8 cellular contexts compared by ENCODE assay signal in the genomic region with DNA sequence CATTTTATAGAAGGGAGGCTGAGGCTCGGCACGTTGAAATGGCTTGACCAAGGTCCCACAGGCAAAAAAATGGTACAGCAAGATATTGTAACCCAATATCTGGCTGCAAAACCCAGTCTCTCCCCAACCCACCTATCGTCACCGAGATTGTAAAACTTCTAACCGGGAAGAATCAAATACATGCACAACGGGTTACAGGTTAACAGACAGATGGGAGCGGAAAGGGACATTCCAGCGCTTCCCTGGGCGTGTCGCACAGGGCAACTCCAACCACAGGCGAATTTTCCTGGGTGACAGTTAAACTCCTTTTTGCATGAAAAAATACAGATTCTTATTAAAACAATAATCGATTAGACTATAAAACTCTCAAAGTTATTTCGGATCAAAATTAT. TPM values are rescaled to one million over a fixed set of nuclear protein-coding genes. Genes with fewer than 3 reads are reported as not detected.
DNase-seq lines count a peak whose midpoint lies in the region; ATAC-seq and TF ChIP-seq lines count a peak whose summit lies in the region.

No MANE protein-coding gene starts in this region.

- peak overlapping the region; percentile 86 to 99 (median 96) for H3K27ac Mint-ChIP-seq in CD8-positive, alpha-beta memory T cell
- H3K27ac Mint-ChIP-seq in MCF 10A (ENCODE audit: low read depth, unreplicated experiment), result peak overlapping the region; percentile 91

- H3K27me3 ChIP-seq in CD8-positive, alpha-beta memory T cell (ENCODE audit: insufficient read depth, low read length, poor library complexity, severe bottlenecking), result no peaks in the 10 kb centered on the region

- H3K27me3 Mint-ChIP-seq in CD8-positive, alpha-beta memory T cell, result no peaks in the 10 kb centered on the region
- no peaks in the 10 kb centered on the region for H3K27me3 Mint-ChIP-seq in MCF 10A (ENCODE audit: insufficient read depth, unreplicated experiment)

- no peaks in the 10 kb centered on the region for H3K9me3 ChIP-seq in CD8-positive, alpha-beta memory T cell (ENCODE audit: low read length)

- intact Hi-C loops in MCF 10A (cut with micrococcal nuclease), result loop anchor here (1.0 to 10.0 kb wide), 6 partner anchors 30 to 482 kb away; partner anchors contain the start of gene FGGY

- H3K9me3 Mint-ChIP-seq in CD8-positive, alpha-beta memory T cell, result no peaks in the 10 kb centered on the region
- H3K9me3 Mint-ChIP-seq in MCF 10A (ENCODE audit: unreplicated experiment), result no peaks in the 10 kb centered on the region

- ATAC-seq in GM21528 (IDR thresholded peaks at IDR 0.05; ENCODE audit: low FRiP score, unreplicated experiment), result peak; percentile 26

- TSS peak; percentile 83 for BruUV-seq in MCF 10A (replicated peaks; lab: Mats Ljungman, UMichigan)

- H3K27ac ChIP-seq in CD8-positive, alpha-beta memory T cell (ENCODE audit: low read depth, low read length), result peak overlapping the region; percentile 57
- H3K27ac ChIP-seq in substantia nigra (ENCODE audit: low read depth, low read length, poor library complexity, severe bottlenecking), result peak overlapping the region; percentile 87

- peaks cover 41 to 59% (median 54%) of the 10 kb centered on the region in 3 donors for H3K4me1 Mint-ChIP-seq in CD8-positive, alpha-beta memory T cell
- peaks cover 29% of the 10 kb centered on the region for H3K4me1 Mint-ChIP-seq in MCF 10A (ENCODE audit: insufficient read depth, unreplicated experiment)

- H3K36me3 Mint-ChIP-seq in CD8-positive, alpha-beta memory T cell, result peaks cover 0 to 6% (median 2%) of the 10 kb centered on the region in 3 donors
- peaks cover 7% of the 10 kb centered on the region for H3K36me3 Mint-ChIP-seq in MCF 10A (ENCODE audit: insufficient read depth, unreplicated experiment)

- no peaks in the 10 kb centered on the region for H3K36me3 ChIP-seq in CD8-positive, alpha-beta memory T cell (ENCODE audit: insufficient read depth, low read length)

- H3K4me3 Mint-ChIP-seq in CD8-positive, alpha-beta memory T cell, result peak overlapping the region; percentile 91 to 98 (median 91)
- H3K4me3 Mint-ChIP-seq in MCF 10A (ENCODE audit: unreplicated experiment), result peak overlapping the region; percentile 78

- CTCF ChIA-PET in CD8-positive, alpha-beta memory T cell (lab: Charles Lee), result interaction anchor here (0.8 kb wide), 1 partner anchor 116 kb away, joined by 3 read pairs; the partner anchor contains the start of gene MYSM1
- CTCF ChIA-PET in MCF 10A (lab: Yijun Ruan, JAX), result interaction anchor here (0.9 kb wide), 1 partner anchor 79 kb away, joined by 4 read pairs; no protein-coding TSS in a partner anchor

- DNase-seq in CD8-positive, alpha-beta memory T cell, result peak in 1 of 5 donors; percentile 8
- DNase-seq in LNCaP clone FGC (ENCODE audit: low read depth) (no peak), MCF 10A (ENCODE audit: unreplicated experiment) (peak; percentile 62), left kidney (ENCODE audit: low read depth, low spot score) (peak; percentile 78), substantia nigra (lab: John Stamatoyannopoulos, UW) (peak in 1 of 49 donors; percentile 11), activated gamma-delta T cell treated with Interleukin-2 at 50 U/mL for 16 hours (no peak), NCI-H2081 treated with DMSO at 0.1 percent for 48 hours (lab: John Stamatoyannopoulos, UW) (no peak)

- H3K4me3 ChIP-seq in CD8-positive, alpha-beta memory T cell (ENCODE audit: low read length), result peak overlapping the region; percentile 83
- peak overlapping the region; percentile 57 for H3K4me3 ChIP-seq in LNCaP clone FGC (ENCODE audit: low read depth, low read length)

- no peak for TF ChIP-seq CTCF in LNCaP clone FGC (IDR thresholded peaks at IDR 0.05; ENCODE audit: control insufficient read depth, extremely low read depth, insufficient read depth)
- no peak for TF ChIP-seq CTCF in MCF 10A (IDR thresholded peaks at IDR 0.05; ENCODE audit: unreplicated experiment)

- peaks cover 35% of the 10 kb centered on the region for H3K4me1 ChIP-seq in CD8-positive, alpha-beta memory T cell (ENCODE audit: insufficient read depth, low read length)

- POLR2A ChIA-PET in CD8-positive, alpha-beta memory T cell (lab: Charles Lee), result interaction anchor here (3.0 kb wide), 1 partner anchor 31 kb away, joined by 24 read pairs; the partner anchor contains the start of gene JUN
- POLR2A ChIA-PET in MCF 10A (lab: Yijun Ruan, JAX), result interaction anchor here (0.9 to 2.1 kb wide), 8 partner anchors 10 to 859 kb away, joined by 3 to 18 read pairs (median 4); partner anchors contain the start of gene JUN

RNA-seq across cellular contexts. Expression of gene JUN, which starts 31.8 kb away (rescaled TPM):
- 10 to 100 TPM; 25.5 to 27.7 TPM for total RNA-seq in CD8-positive, alpha-beta memory T cell
- 163 TPM for polyA plus RNA-seq in CD8-positive, alpha-beta memory T cell
- 60.6 and 71.5 TPM in 2 replicates for total RNA-seq in MCF 10A (2022)

Comparison
In these comparisons a context has a peak if more than half of its experiments do, and no peak if none do; other contexts are left out.
1. DNase-seq: peak in MCF 10A (single experiment) and left kidney (single experiment); none in LNCaP clone FGC (single experiment), activated gamma-delta T cell treated with Interleukin-2 at 50 U/mL for 16 hours (single experiment) and NCI-H2081 treated with DMSO at 0.1 percent for 48 hours (single experiment).